ENCODE assay signal across 8 cellular contexts in the genomic region with DNA sequence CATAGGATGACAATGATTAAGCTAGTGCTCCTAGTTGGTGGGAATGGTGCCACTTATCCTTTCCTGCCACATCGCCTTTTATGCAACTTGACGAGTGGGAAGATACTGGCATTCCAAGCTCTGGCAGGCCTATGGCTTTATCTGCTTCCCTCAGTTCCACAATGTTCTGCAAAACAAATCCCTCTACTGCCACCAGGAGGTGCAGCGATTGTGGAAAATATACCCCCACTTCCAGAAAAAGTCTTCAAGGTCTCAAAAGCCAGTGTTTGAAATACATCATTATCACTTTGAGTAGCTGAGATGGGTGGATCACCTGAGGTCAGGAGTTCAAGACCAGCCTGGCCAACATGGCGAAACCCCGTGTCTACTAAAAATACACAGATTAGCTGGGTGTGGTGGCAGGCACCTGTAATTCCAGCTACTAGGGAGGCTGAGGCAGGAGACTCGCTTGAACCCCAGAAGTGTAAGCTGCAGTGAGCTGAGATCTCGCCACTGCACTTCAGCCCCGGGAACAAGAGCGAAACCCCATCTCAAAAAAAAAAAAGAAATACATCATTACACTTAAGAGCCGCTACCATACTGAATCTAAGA. TPM values are rescaled to one million over a fixed set of nuclear protein-coding genes. Genes with fewer than 3 reads are reported as not detected.
DNase-seq lines count a peak whose midpoint lies in the region; ATAC-seq, FAIRE-seq and TF ChIP-seq lines count a peak whose summit lies in the region.

No MANE protein-coding gene starts in this region.

- no peaks in the 10 kb centered on the region for H3K9me3 Mint-ChIP-seq in natural killer cell treated with Interleukin-12 subunit alpha and Interleukin-12 subunit beta and Interleukin-15 and Interleukin-18, amount 100 ng/mL, for 72 hours
- H3K9me3 Mint-ChIP-seq in natural killer cell (no peaks in the 10 kb centered on the region), progenitor cell of endocrine pancreas (ENCODE audit: low read depth) (no peaks in the 10 kb centered on the region)
- no peaks in the 10 kb centered on the region for H3K9me3 Mint-ChIP-seq in activated CD4-positive, alpha-beta memory T cell treated with anti-CD3 and anti-CD28 coated beads, Interleukin-2, amount 10 ng/mL, durations not matched to agents 7 days and 5 days

- CTCF ChIA-PET in activated CD4-positive, alpha-beta memory T cell treated with anti-CD3 and anti-CD28 coated beads, Interleukin-2, amount 10 ng/mL, durations not matched to agents 7 days and 5 days (lab: Charles Lee) = interaction anchor here (0.5 to 4.0 kb wide), 12 partner anchors 10 to 117 kb away, joined by 3 to 30 read pairs (median 3); no protein-coding TSS in a partner anchor

- intact Hi-C loops in natural killer cell (cut with micrococcal nuclease) = loop anchor here (5.0 kb wide), 1 partner anchor 33 kb away; no protein-coding TSS in a partner anchor

- H3K27me3 Mint-ChIP-seq in natural killer cell treated with Interleukin-12 subunit alpha and Interleukin-12 subunit beta and Interleukin-15 and Interleukin-18, amount 100 ng/mL, for 72 hours = no peaks in the 10 kb centered on the region
- H3K27me3 Mint-ChIP-seq in natural killer cell (ENCODE audit: low read depth in 2 of 2) (no peaks in the 10 kb centered on the region), progenitor cell of endocrine pancreas (no peaks in the 10 kb centered on the region)
- H3K27me3 Mint-ChIP-seq in activated CD4-positive, alpha-beta memory T cell treated with anti-CD3 and anti-CD28 coated beads, Interleukin-2, amount 10 ng/mL, durations not matched to agents 7 days and 5 days = no peaks in the 10 kb centered on the region

- POLR2A ChIA-PET in activated CD4-positive, alpha-beta memory T cell treated with anti-CD3 and anti-CD28 coated beads, Interleukin-2, amount 10 ng/mL, durations not matched to agents 7 days and 5 days (lab: Charles Lee) = interaction anchor here (1.4 to 1.7 kb wide), 3 partner anchors 9 to 713 kb away, joined by 4 to 5 read pairs (median 5); a partner anchor contains a TSS

- DNase-seq in natural killer cell treated with Interleukin-12 subunit alpha and Interleukin-12 subunit beta and Interleukin-15 and Interleukin-18, amount 100 ng/mL, for 72 hours (ENCODE audit: low spot score) = no peak
- DNase-seq in natural killer cell (no peak), NCI-H1092 treated with DMSO at 0.1 percent for 48 hours (lab: John Stamatoyannopoulos, UW) (peak; percentile 51), glomerular endothelial cell (ENCODE audit: extremely low read depth, low read depth, low spot score) (peak; percentile 18), progenitor cell of endocrine pancreas (ENCODE audit: low spot score, unreplicated experiment) (no peak), GM12892 (ENCODE audit: insufficient read length) (no peak)
- peak; percentile 22 for DNase-seq in activated CD4-positive, alpha-beta memory T cell treated with anti-CD3 and anti-CD28 coated beads, Interleukin-2, amount 10 ng/mL, durations not matched to agents 7 days and 5 days
- DNase-seq in NK-92 treated with Interleukin-12 subunit alpha and Interleukin-12 subunit beta, amount 100 ng/mL, for 24 hours (lab: John Stamatoyannopoulos, UW) = no peak

- FAIRE-seq in GM12892 (lab: Jason Lieb, UNC) = no peak

- H3K4me1 Mint-ChIP-seq in natural killer cell treated with Interleukin-12 subunit alpha and Interleukin-12 subunit beta and Interleukin-15 and Interleukin-18, amount 100 ng/mL, for 72 hours (ENCODE audit: low read depth in 2 of 2) = peaks cover 41 to 62% of the 10 kb centered on the region in 2 donors
- H3K4me1 Mint-ChIP-seq in natural killer cell (peaks cover 65 to 74% of the 10 kb centered on the region in 2 donors), progenitor cell of endocrine pancreas (ENCODE audit: low read depth) (peaks cover 18% of the 10 kb centered on the region)
- H3K4me1 Mint-ChIP-seq in activated CD4-positive, alpha-beta memory T cell treated with anti-CD3 and anti-CD28 coated beads, Interleukin-2, amount 10 ng/mL, durations not matched to agents 7 days and 5 days = peaks cover 61% of the 10 kb centered on the region

- TF ChIP-seq CTCF in natural killer cell (IDR thresholded peaks at IDR 0.05) (no peak), progenitor cell of endocrine pancreas (IDR thresholded peaks at IDR 0.05; ENCODE audit: unreplicated experiment) (peak; percentile 73)

- no peaks in the 10 kb centered on the region for H3K36me3 Mint-ChIP-seq in natural killer cell treated with Interleukin-12 subunit alpha and Interleukin-12 subunit beta and Interleukin-15 and Interleukin-18, amount 100 ng/mL, for 72 hours
- H3K36me3 Mint-ChIP-seq in natural killer cell = no peaks in the 10 kb centered on the region
- peaks cover 20% of the 10 kb centered on the region for H3K36me3 Mint-ChIP-seq in activated CD4-positive, alpha-beta memory T cell treated with anti-CD3 and anti-CD28 coated beads, Interleukin-2, amount 10 ng/mL, durations not matched to agents 7 days and 5 days (ENCODE audit: low read depth)
- H3K36me3 Mint-ChIP-seq in progenitor cell of endocrine pancreas (ENCODE audit: insufficient read depth) = peaks cover 4% of the 10 kb centered on the region

- no peak overlapping the region for H3K27ac Mint-ChIP-seq in natural killer cell treated with Interleukin-12 subunit alpha and Interleukin-12 subunit beta and Interleukin-15 and Interleukin-18, amount 100 ng/mL, for 72 hours
- H3K27ac Mint-ChIP-seq in natural killer cell (peak overlapping the region in 1 of 2 donors; percentile 42), progenitor cell of endocrine pancreas (no peak overlapping the region)
- H3K27ac Mint-ChIP-seq in activated CD4-positive, alpha-beta memory T cell treated with anti-CD3 and anti-CD28 coated beads, Interleukin-2, amount 10 ng/mL, durations not matched to agents 7 days and 5 days = no peak overlapping the region

- TF ChIP-seq POLR2A in GM12892 (IDR thresholded peaks at IDR 0.05; ENCODE audit: low read depth, low read length) = no peak

- no peak for ATAC-seq in natural killer cell treated with Interleukin-12 subunit alpha and Interleukin-12 subunit beta and Interleukin-15 and Interleukin-18, amount 100 ng/mL, for 72 hours
- no peak for ATAC-seq in natural killer cell

- peak overlapping the region; percentile 58 for H3K4me3 Mint-ChIP-seq in natural killer cell treated with Interleukin-12 subunit alpha and Interleukin-12 subunit beta and Interleukin-15 and Interleukin-18, amount 100 ng/mL, for 72 hours
- H3K4me3 Mint-ChIP-seq in natural killer cell (no peak overlapping the region), progenitor cell of endocrine pancreas (ENCODE audit: low read depth) (peak overlapping the region; percentile 37)
- H3K4me3 Mint-ChIP-seq in activated CD4-positive, alpha-beta memory T cell treated with anti-CD3 and anti-CD28 coated beads, Interleukin-2, amount 10 ng/mL, durations not matched to agents 7 days and 5 days = no peak overlapping the region

RNA-seq across cellular contexts. Expression of a gene that starts 3.4 kb away (rescaled TPM):
- total RNA-seq in natural killer cell treated with Interleukin-12 subunit alpha and Interleukin-12 subunit beta and Interleukin-15 and Interleukin-18, amount 100 ng/mL, for 72 hours = 10 to 100 TPM; 76.6 to 80.9 TPM
- 100 to 1,000 TPM; 111 to 156 (median 132) TPM for total RNA-seq in natural killer cell
- 10 to 100 TPM; 64.9 to 68.6 TPM for total RNA-seq in activated CD4-positive, alpha-beta memory T cell treated with anti-CD3 and anti-CD28 coated beads, Interleukin-2, amount 10 ng/mL, durations not matched to agents 7 days and 5 days
- total RNA-seq in glomerular endothelial cell = 59.8 and 83.0 TPM in 2 replicates
- 78.7 and 82.3 TPM in 2 replicates for total RNA-seq in progenitor cell of endocrine pancreas
- 18.4 TPM for polyA plus RNA-seq in GM12892 (2012; ENCODE audit: missing spikeins)

Comparison
In these comparisons a context has a peak if more than half of its experiments do, and no peak if none do; other contexts are left out.
1. H3K4me3 Mint-ChIP-seq: peak in natural killer cell treated with Interleukin-12 subunit alpha and Interleukin-12 subunit beta and Interleukin-15 and Interleukin-18, amount 100 ng/mL, for 72 hours (single experiment) and progenitor cell of endocrine pancreas (single experiment); none in natural killer cell (single experiment) and activated CD4-positive, alpha-beta memory T cell treated with anti-CD3 and anti-CD28 coated beads, Interleukin-2, amount 10 ng/mL, durations not matched to agents 7 days and 5 days (single experiment).
2. DNase-seq: peak in NCI-H1092 treated with DMSO at 0.1 percent for 48 hours (single experiment), activated CD4-positive, alpha-beta memory T cell treated with anti-CD3 and anti-CD28 coated beads, Interleukin-2, amount 10 ng/mL, durations not matched to agents 7 days and 5 days (single experiment) and glomerular endothelial cell (single experiment); none in natural killer cell treated with Interleukin-12 subunit alpha and Interleukin-12 subunit beta and Interleukin-15 and Interleukin-18, amount 100 ng/mL, for 72 hours (single experiment), natural killer cell (single experiment), progenitor cell of endocrine pancreas (single experiment), GM12892 (single experiment) and NK-92 treated with Interleukin-12 subunit alpha and Interleukin-12 subunit beta, amount 100 ng/mL, for 24 hours (single experiment).